24 cellular contexts compared by ENCODE assay signal in genomic region chr12:108060054-108060453, GRCh38.
DNase-seq lines count a peak whose midpoint lies in the region; ATAC-seq and TF ChIP-seq lines count a peak whose summit lies in the region.
"Had no signal": no experiment of that assay in that cellular context is flagged by ENCODE, and none has a peak within 500 bp of the region (broad histone marks: within the 10 kb centered on the region; RNA-seq: fewer than 3 reads in every experiment).

No MANE protein-coding gene starts in this region.

- no peaks in the 10 kb centered on the region for H3K9me3 ChIP-seq in stomach
- H3K9me3 ChIP-seq: BE2C, BLaER1 had no signal

- CTCF ChIA-PET in MCF 10A (lab: Yijun Ruan, JAX), result no interaction called here

- H3K4me3 Mint-ChIP-seq in MCF 10A (ENCODE audit: unreplicated experiment), result no peak overlapping the region
- H3K4me3 Mint-ChIP-seq: CD14-positive monocyte; CD4-positive, alpha-beta memory T cell; CD4-positive, CD25-positive, alpha-beta regulatory T cell; CD8-positive, alpha-beta memory T cell had no signal

- no peaks in the 10 kb centered on the region for H3K36me3 ChIP-seq in stomach
- H3K36me3 ChIP-seq: BE2C, BLaER1 had no signal

- TF ChIP-seq CTCF in coronary artery (IDR thresholded peaks at IDR 0.05) (no peak), MCF 10A (IDR thresholded peaks at IDR 0.05; ENCODE audit: unreplicated experiment) (no peak), stomach (IDR thresholded peaks at IDR 0.05) (no peak)

- intact Hi-C loops in MCF 10A (cut with micrococcal nuclease), result loop anchor here (5.0 kb wide), 1 partner anchor 452 kb away; no protein-coding TSS in a partner anchor
- intact Hi-C loops in stomach (cut with DNase I; ENCODE audit: low total_unique reads), result no loop called here

- H3K4me1 Mint-ChIP-seq in MCF 10A (ENCODE audit: insufficient read depth, unreplicated experiment), result no peaks in the 10 kb centered on the region
- H3K4me1 Mint-ChIP-seq: CD14-positive monocyte; CD4-positive, CD25-positive, alpha-beta regulatory T cell had no signal

- no peak overlapping the region for H3K27ac ChIP-seq in coronary artery
- no peak overlapping the region for H3K27ac ChIP-seq in stomach
- H3K27ac ChIP-seq: BLaER1 had no signal

- no peaks in the 10 kb centered on the region for H3K4me1 ChIP-seq in stomach
- H3K4me1 ChIP-seq: BE2C, BLaER1 had no signal

- BruUV-seq in MCF 10A (replicated peaks; lab: Mats Ljungman, UMichigan), result no TSS peak

- H3K36me3 Mint-ChIP-seq in MCF 10A (ENCODE audit: insufficient read depth, unreplicated experiment), result no peaks in the 10 kb centered on the region
- H3K36me3 Mint-ChIP-seq: CD14-positive monocyte; CD4-positive, alpha-beta memory T cell; CD4-positive, CD25-positive, alpha-beta regulatory T cell; CD8-positive, alpha-beta memory T cell had no signal

- H3K27me3 ChIP-seq in stomach, result peaks cover 0 to 34% (median 0%) of the 10 kb centered on the region in 3 donors
- H3K27me3 ChIP-seq: BE2C, BLaER1 had no signal

- no peak overlapping the region for H3K27ac Mint-ChIP-seq in MCF 10A (ENCODE audit: low read depth, unreplicated experiment)
- H3K27ac Mint-ChIP-seq: CD14-positive monocyte; CD4-positive, alpha-beta memory T cell; CD4-positive, CD25-positive, alpha-beta regulatory T cell; CD8-positive, alpha-beta memory T cell had no signal

- peak; percentile 19 for DNase-seq in coronary artery (ENCODE audit: low spot score)
- peak; percentile 17 for DNase-seq in inferior parietal cortex (ENCODE audit: extremely low spot score)
- peak; percentile 30 for DNase-seq in superior temporal gyrus (ENCODE audit: extremely low spot score)
- no peak for DNase-seq in MCF 10A (ENCODE audit: unreplicated experiment)
- DNase-seq in stomach, result no peak
- DNase-seq: 8988T; ACHN; BE2C; C1 segment of cervical spinal cord; CD4-positive, alpha-beta memory T cell; CD4-positive, CD25-positive, alpha-beta regulatory T cell; CD8-positive, alpha-beta memory T cell; COR-L47; DMS 273 treated with DMSO at 0.1 percent for 48 hours; DMS153; DMS53; DMS79; DND-41; EL; GDM1 had no signal

- H3K9me3 Mint-ChIP-seq in MCF 10A (ENCODE audit: unreplicated experiment), result no peaks in the 10 kb centered on the region

- WGBS in stomach, 5 donors, result 49 to 62% (median 59%) methylated on average over 3 of the region's 3 CpGs

- no peak for TF ChIP-seq POLR2A in stomach (IDR thresholded peaks at IDR 0.05)

- POLR2A ChIA-PET in MCF 10A (lab: Yijun Ruan, JAX), result no interaction called here

- peaks cover 21% of the 10 kb centered on the region for H3K27me3 Mint-ChIP-seq in MCF 10A (ENCODE audit: insufficient read depth, unreplicated experiment)

- H3K4me3 ChIP-seq in coronary artery, result no peak overlapping the region
- H3K4me3 ChIP-seq in stomach, result no peak overlapping the region
- H3K4me3 ChIP-seq: BLaER1, GM12878 had no signal

- no peak for ATAC-seq in GM19324 (IDR thresholded peaks at IDR 0.05; ENCODE audit: low FRiP score, unreplicated experiment)

- TF ChIP-seq EP300 in stomach (IDR thresholded peaks at IDR 0.05), result no peak

Comparison
In these comparisons a context has a peak if more than half of its experiments do, and no peak if none do; other contexts are left out.
1. DNase-seq: peak in coronary artery (single experiment), inferior parietal cortex (single experiment) and superior temporal gyrus (single experiment); none in MCF 10A (single experiment) and stomach (single experiment).